ENCODE assay signal across 6 cellular contexts in genomic region chr19:1606138-1606651, GRCh38. TPM values are rescaled to one million over a fixed set of nuclear protein-coding genes. Genes with fewer than 3 reads are reported as not detected.
DNase-seq lines count a peak whose midpoint lies in the region; ATAC-seq lines count a peak whose summit lies in the region.

No MANE protein-coding gene starts in this region.

- no CpG with 5 or more reads among the region's 16 CpGs for WGBS in mesendoderm (ENCODE audit: extremely low coverage, insufficient coverage, low lambda C conversion rate)

- POLR2A ChIA-PET in CD8-positive, alpha-beta memory T cell (lab: Charles Lee) = interaction anchor here (0.5 to 2.9 kb wide), 6 partner anchors 13 to 337 kb away, joined by 3 to 29 read pairs (median 4); partner anchors contain the start of genes CIRBP, MBD3 and TCF3

- no peak overlapping the region for H2BK15ac ChIP-seq in mesendoderm (replicated peaks; ENCODE audit: low read depth)

- peak overlapping the region; percentile 79 for H3K27ac ChIP-seq in CD8-positive, alpha-beta memory T cell (ENCODE audit: low read depth, low read length)
- H3K27ac ChIP-seq in mesendoderm (ENCODE audit: low read depth, low read length) = peak overlapping the region; percentile 75

- H3K9ac ChIP-seq in mesendoderm (ENCODE audit: low read length) = peak overlapping the region; percentile 79

- no peaks in the 10 kb centered on the region for H3K9me3 ChIP-seq in CD8-positive, alpha-beta memory T cell (ENCODE audit: low read length)

- H3K4me1 Mint-ChIP-seq in CD8-positive, alpha-beta memory T cell = peaks cover 45 to 79% (median 53%) of the 10 kb centered on the region in 3 donors
- H3K4me1 Mint-ChIP-seq in activated T-helper 17 cell treated with anti-CD3 and anti-CD28 coated beads, Interleukin-2, amount 50 U/mL, for 72 hours = peaks cover 7% of the 10 kb centered on the region

- H3K79me1 ChIP-seq in mesendoderm (ENCODE audit: low read length) = peaks cover 9% of the 10 kb centered on the region

- H4K5ac ChIP-seq in mesendoderm (ENCODE audit: low read length) = no peak overlapping the region

- H3K4me1 ChIP-seq in CD8-positive, alpha-beta memory T cell (ENCODE audit: insufficient read depth, low read length) = peaks cover 56% of the 10 kb centered on the region
- H3K4me1 ChIP-seq in mesendoderm (ENCODE audit: control insufficient read depth, low read depth, low read length) = no peaks in the 10 kb centered on the region

- peaks cover 23% of the 10 kb centered on the region for H3K79me2 ChIP-seq in mesendoderm (ENCODE audit: control insufficient read depth, insufficient read depth, low read length)

- H3K4me2 ChIP-seq in mesendoderm (ENCODE audit: low read length) = peak overlapping the region; percentile 82

- H3K36me3 Mint-ChIP-seq in CD8-positive, alpha-beta memory T cell = peaks cover 0 to 21% (median 0%) of the 10 kb centered on the region in 3 donors
- H3K36me3 Mint-ChIP-seq in activated T-helper 17 cell treated with anti-CD3 and anti-CD28 coated beads, Interleukin-2, amount 50 U/mL, for 72 hours (ENCODE audit: low read depth) = peaks cover 32% of the 10 kb centered on the region

- H3K23ac ChIP-seq in mesendoderm (ENCODE audit: low read length) = no peak overlapping the region

- peak overlapping the region; percentile 94 to 100 (median 99) for H3K4me3 Mint-ChIP-seq in CD8-positive, alpha-beta memory T cell
- H3K4me3 Mint-ChIP-seq in activated T-helper 17 cell treated with anti-CD3 and anti-CD28 coated beads, Interleukin-2, amount 50 U/mL, for 72 hours = peak overlapping the region; percentile 89

- ATAC-seq in activated T-helper 17 cell treated with anti-CD3 and anti-CD28 coated beads, Interleukin-2, amount 50 U/mL, for 72 hours (replicated peaks) = peak; percentile 13

- CTCF ChIA-PET in CD8-positive, alpha-beta memory T cell (lab: Charles Lee) = interaction anchor here (0.8 to 6.0 kb wide), 9 partner anchors 12 to 220 kb away, joined by 3 to 29 read pairs (median 5); partner anchors contain the start of genes MBD3 and TCF3

- H3K18ac ChIP-seq in mesendoderm (ENCODE audit: low read length) = no peak overlapping the region

- DNase-seq in CD8-positive, alpha-beta memory T cell = no peak
- DNase-seq in mesendoderm (no peak), SIG-M5 (lab: John Stamatoyannopoulos, UW) (no peak), NCI-H2171 treated with DMSO at 0.1 percent for 48 hours (lab: John Stamatoyannopoulos, UW) (no peak), 8988T (no peak)

- H3K36me3 ChIP-seq in CD8-positive, alpha-beta memory T cell (ENCODE audit: insufficient read depth, low read length) = peaks cover 3% of the 10 kb centered on the region
- peaks cover 4% of the 10 kb centered on the region for H3K36me3 ChIP-seq in mesendoderm (ENCODE audit: control insufficient read depth, insufficient read depth, low read length)

- H3K27me3 ChIP-seq in CD8-positive, alpha-beta memory T cell (ENCODE audit: insufficient read depth, low read length, poor library complexity, severe bottlenecking) = no peaks in the 10 kb centered on the region
- H3K27me3 ChIP-seq in mesendoderm (ENCODE audit: insufficient read depth, low read length, poor library complexity) = no peaks in the 10 kb centered on the region

- H3K56ac ChIP-seq in mesendoderm (ENCODE audit: low read length) = peak overlapping the region; percentile 87

- no peak overlapping the region for H4K8ac ChIP-seq in mesendoderm (ENCODE audit: low read depth, low read length)

- no peak overlapping the region for H2BK5ac ChIP-seq in mesendoderm (ENCODE audit: low read length)

- H3K27me3 Mint-ChIP-seq in CD8-positive, alpha-beta memory T cell = peaks cover 0 to 4% of the 10 kb centered on the region in 2 donors
- H3K27me3 Mint-ChIP-seq in activated T-helper 17 cell treated with anti-CD3 and anti-CD28 coated beads, Interleukin-2, amount 50 U/mL, for 72 hours = no peaks in the 10 kb centered on the region

- no peak overlapping the region for H3K4ac ChIP-seq in mesendoderm (ENCODE audit: low read depth, low read length)

- H2BK120ac ChIP-seq in mesendoderm (ENCODE audit: low read depth, low read length) = no peak overlapping the region

- H3K9me3 Mint-ChIP-seq in CD8-positive, alpha-beta memory T cell = no peaks in the 10 kb centered on the region
- no peaks in the 10 kb centered on the region for H3K9me3 Mint-ChIP-seq in activated T-helper 17 cell treated with anti-CD3 and anti-CD28 coated beads, Interleukin-2, amount 50 U/mL, for 72 hours

- H2AK5ac ChIP-seq in mesendoderm (ENCODE audit: low read length) = no peak overlapping the region

- peak overlapping the region; percentile 98 for H3K4me3 ChIP-seq in CD8-positive, alpha-beta memory T cell (ENCODE audit: low read length)
- no peak overlapping the region for H3K4me3 ChIP-seq in mesendoderm (ENCODE audit: low read length)

- H3K27ac Mint-ChIP-seq in CD8-positive, alpha-beta memory T cell = peak overlapping the region; percentile 98 to 100 (median 100)
- H3K27ac Mint-ChIP-seq in activated T-helper 17 cell treated with anti-CD3 and anti-CD28 coated beads, Interleukin-2, amount 50 U/mL, for 72 hours = peak overlapping the region; percentile 90

RNA-seq across cellular contexts. Expression of gene UQCR11, which starts 0.9 kb away (rescaled TPM):
- total RNA-seq in CD8-positive, alpha-beta memory T cell = 100 to 1,000 TPM; 239 to 266 TPM
- 613 TPM for polyA plus RNA-seq in CD8-positive, alpha-beta memory T cell
- total RNA-seq in activated T-helper 17 cell treated with anti-CD3 and anti-CD28 coated beads, Interleukin-2, amount 50 U/mL, for 72 hours = 100 to 1,000 TPM; 120 to 209 TPM
- polyA plus RNA-seq in mesendoderm (2013, experiment 1 of 2) = 102 TPM
- polyA plus RNA-seq in mesendoderm (2013, experiment 2 of 2) = 103 TPM

RNA-seq across cellular contexts. Expression of gene MBD3, which starts 13.5 kb away (rescaled TPM):
- 100 to 1,000 TPM; 127 to 138 TPM for total RNA-seq in CD8-positive, alpha-beta memory T cell
- polyA plus RNA-seq in CD8-positive, alpha-beta memory T cell = 13.7 TPM
- total RNA-seq in activated T-helper 17 cell treated with anti-CD3 and anti-CD28 coated beads, Interleukin-2, amount 50 U/mL, for 72 hours = 100 to 1,000 TPM in 1 of 2 donors, 10 to 100 TPM in 1; 71.5 to 128 TPM
- 64.6 TPM for polyA plus RNA-seq in mesendoderm (2013, experiment 1 of 2)
- 63.6 TPM for polyA plus RNA-seq in mesendoderm (2013, experiment 2 of 2)

RNA-seq across cellular contexts. Expression of gene MEX3D, which starts 38.1 kb away (rescaled TPM):
- total RNA-seq in CD8-positive, alpha-beta memory T cell = 10 to 100 TPM; 10.8 TPM
- not detected for polyA plus RNA-seq in CD8-positive, alpha-beta memory T cell
- total RNA-seq in activated T-helper 17 cell treated with anti-CD3 and anti-CD28 coated beads, Interleukin-2, amount 50 U/mL, for 72 hours = 1 to 10 TPM; 6.7 to 8.2 TPM
- 42.3 TPM for polyA plus RNA-seq in mesendoderm (2013, experiment 1 of 2)
- polyA plus RNA-seq in mesendoderm (2013, experiment 2 of 2) = 50.4 TPM

RNA-seq across cellular contexts. Expression of gene TCF3, which starts 46.2 kb away (rescaled TPM):
- total RNA-seq in CD8-positive, alpha-beta memory T cell = 10 to 100 TPM; 96.0 to 97.0 TPM
- polyA plus RNA-seq in CD8-positive, alpha-beta memory T cell = 13.3 TPM
- total RNA-seq in activated T-helper 17 cell treated with anti-CD3 and anti-CD28 coated beads, Interleukin-2, amount 50 U/mL, for 72 hours = 10 to 100 TPM; 53.6 to 87.0 TPM
- 221 TPM for polyA plus RNA-seq in mesendoderm (2013, experiment 1 of 2)
- 219 TPM for polyA plus RNA-seq in mesendoderm (2013, experiment 2 of 2)
